8 cellular contexts compared by ENCODE assay signal in the genomic region with DNA sequence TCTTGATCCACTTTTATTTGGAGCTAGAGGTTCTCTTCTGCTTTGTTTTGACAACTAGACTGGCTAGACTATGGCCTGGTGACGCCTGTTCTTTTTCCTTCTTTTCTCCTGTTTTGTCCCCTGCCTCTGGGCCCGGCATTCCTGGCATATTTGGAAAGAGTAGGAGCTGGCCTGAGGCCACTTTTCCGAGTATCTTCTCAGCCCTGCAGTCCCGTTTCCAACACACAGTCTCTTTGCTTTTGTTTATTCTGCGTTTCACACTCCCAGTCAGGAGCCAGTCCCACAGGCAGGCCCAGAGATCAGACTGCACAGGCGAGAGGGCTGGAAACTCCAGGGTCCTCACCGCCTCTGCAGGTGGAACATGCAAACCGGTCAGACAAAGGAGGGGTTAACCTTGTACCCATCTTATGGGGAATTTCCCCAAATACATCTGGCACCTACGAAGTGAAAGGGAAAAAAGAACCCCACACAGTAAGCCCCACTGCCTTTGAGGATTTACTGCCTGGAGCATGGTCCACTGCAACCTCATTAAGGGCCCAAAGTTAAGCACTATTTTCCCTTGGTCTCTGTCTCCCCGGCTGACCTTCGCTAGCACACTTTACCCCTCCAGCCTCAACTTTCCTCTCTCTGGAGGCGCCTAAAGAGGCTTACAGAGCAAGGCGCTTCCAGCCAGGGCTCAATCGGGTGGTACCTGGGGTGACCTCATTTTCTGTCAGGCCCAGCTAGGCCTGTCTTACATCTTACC.
A peak's percentile ranks its signal among the peaks of the same experiment; 100 is the strongest.
DNase-seq lines count a peak whose midpoint lies in the region; ATAC-seq and TF ChIP-seq lines count a peak whose summit lies in the region.

No MANE protein-coding gene starts in this region.

- peak overlapping the region; percentile 17 for H3K9ac ChIP-seq in mesendoderm (ENCODE audit: low read length)

- no CpG with 5 or more reads among the region's 14 CpGs for WGBS in mesendoderm (ENCODE audit: extremely low coverage, insufficient coverage, low lambda C conversion rate)

- H3K79me1 ChIP-seq in mesendoderm (ENCODE audit: low read length), result no peaks in the 10 kb centered on the region

- no peak overlapping the region for H3K23ac ChIP-seq in mesendoderm (ENCODE audit: low read length)

- no peak overlapping the region for H4K8ac ChIP-seq in mesendoderm (ENCODE audit: low read depth, low read length)

- H3K4me1 ChIP-seq in OCI-LY7 (ENCODE audit: insufficient read depth, low read length, poor library complexity, severe bottlenecking) (peaks cover 51% of the 10 kb centered on the region), mesendoderm (ENCODE audit: control insufficient read depth, low read depth, low read length) (peaks cover 4% of the 10 kb centered on the region)

- no TSS peak for BruUV-seq in OCI-LY7 (replicated peaks; lab: Mats Ljungman, UMichigan)

- H2AK5ac ChIP-seq in mesendoderm (ENCODE audit: low read length), result peak overlapping the region; percentile 34

- peak; percentile 56 for ATAC-seq in GM21576 (IDR thresholded peaks at IDR 0.05; ENCODE audit: unreplicated experiment)

- peak overlapping the region; percentile 91 for H2AFZ ChIP-seq in OCI-LY7 (ENCODE audit: low read length)

- CTCF ChIA-PET in OCI-LY7 (lab: Charles Lee; ENCODE audit: unreplicated experiment), result interaction anchor here (1.0 kb wide), 1 partner anchor 11 kb away, joined by 3 read pairs; no protein-coding TSS in a partner anchor

- H3K4me3 ChIP-seq in OCI-LY7 (ENCODE audit: low read depth, low read length, poor library complexity, severe bottlenecking), result no peak overlapping the region
- H3K4me3 ChIP-seq in mesendoderm (ENCODE audit: low read length), result no peak overlapping the region

- peak overlapping the region; percentile 49 for H3K4me2 ChIP-seq in OCI-LY7 (ENCODE audit: low read length)
- no peak overlapping the region for H3K4me2 ChIP-seq in mesendoderm (ENCODE audit: low read length)

- H3K36me3 ChIP-seq in OCI-LY7 (ENCODE audit: insufficient read depth, low read length) (no peaks in the 10 kb centered on the region), mesendoderm (ENCODE audit: control insufficient read depth, insufficient read depth, low read length) (no peaks in the 10 kb centered on the region)

- no peak overlapping the region for H2BK120ac ChIP-seq in mesendoderm (ENCODE audit: low read depth, low read length)

- no peaks in the 10 kb centered on the region for H3K79me2 ChIP-seq in OCI-LY7 (ENCODE audit: insufficient read depth, low read depth, low read length)
- no peaks in the 10 kb centered on the region for H3K79me2 ChIP-seq in mesendoderm (ENCODE audit: control insufficient read depth, insufficient read depth, low read length)

- intact Hi-C loops in OCI-LY7 (cut with micrococcal nuclease; ENCODE audit: unreplicated experiment), result no loop called here

- peak; percentile 97 for DNase-seq in EH (ENCODE audit: low read depth)
- peak; percentile 42 for DNase-seq in OCI-LY7 (ENCODE audit: low spot score)
- peak; percentile 98 to 99 for DNase-seq in dermis microvascular lymphatic vessel endothelial cell (ENCODE audit: low read depth in 2 of 2)
- peak; percentile 98 for DNase-seq in mesendoderm
- DNase-seq in ureter (ENCODE audit: low spot score), result peak; percentile 76
- no peak for DNase-seq in NCI-H146 treated with DMSO at 0.1 percent for 48 hours (lab: John Stamatoyannopoulos, UW; ENCODE audit: unreplicated experiment)
- no peak for DNase-seq in activated gamma-delta T cell (lab: John Stamatoyannopoulos, UW)

- H2BK15ac ChIP-seq in mesendoderm (replicated peaks; ENCODE audit: low read depth), result no peak overlapping the region

- no peak for TF ChIP-seq CTCF in OCI-LY7 (conservative IDR thresholded peaks at IDR 0.05; ENCODE audit: low read length)

- peak overlapping the region; percentile 64 for H3K18ac ChIP-seq in mesendoderm (ENCODE audit: low read length)

- no peaks in the 10 kb centered on the region for H3K9me2 ChIP-seq in OCI-LY7 (ENCODE audit: insufficient read depth, low read length)

- H3K56ac ChIP-seq in mesendoderm (ENCODE audit: low read length), result peak overlapping the region; percentile 65

- H3K9me3 ChIP-seq in OCI-LY7 (ENCODE audit: low read length), result no peaks in the 10 kb centered on the region

- no peaks in the 10 kb centered on the region for H3K27me3 ChIP-seq in mesendoderm (ENCODE audit: insufficient read depth, low read length, poor library complexity)

- H3K4ac ChIP-seq in mesendoderm (ENCODE audit: low read depth, low read length), result peak overlapping the region; percentile 76

- POLR2A ChIA-PET in OCI-LY7 (lab: Charles Lee), result interaction anchor here (0.8 to 1.4 kb wide), 9 partner anchors 9 to 92 kb away, joined by 3 to 7 read pairs (median 4); no protein-coding TSS in a partner anchor

- peak overlapping the region; percentile 1 for H3K27ac ChIP-seq in OCI-LY7 (ENCODE audit: low read depth, low read length, poor library complexity, severe bottlenecking)
- peak overlapping the region; percentile 93 for H3K27ac ChIP-seq in mesendoderm (ENCODE audit: low read depth, low read length)

- H4K5ac ChIP-seq in mesendoderm (ENCODE audit: low read length), result no peak overlapping the region

- no peaks in the 10 kb centered on the region for H4K20me1 ChIP-seq in OCI-LY7 (ENCODE audit: insufficient read depth, low read length)

- H2BK5ac ChIP-seq in mesendoderm (ENCODE audit: low read length), result peak overlapping the region; percentile 58

Comparison
In these comparisons a context has a peak if more than half of its experiments do, and no peak if none do; other contexts are left out.
1. DNase-seq: peak in EH (single experiment), OCI-LY7 (single experiment), dermis microvascular lymphatic vessel endothelial cell (2 of 2), mesendoderm (single experiment) and ureter (single experiment); none in NCI-H146 treated with DMSO at 0.1 percent for 48 hours (single experiment) and activated gamma-delta T cell (single experiment).